ENCODE assay signal across 21 cellular contexts in the genomic region with DNA sequence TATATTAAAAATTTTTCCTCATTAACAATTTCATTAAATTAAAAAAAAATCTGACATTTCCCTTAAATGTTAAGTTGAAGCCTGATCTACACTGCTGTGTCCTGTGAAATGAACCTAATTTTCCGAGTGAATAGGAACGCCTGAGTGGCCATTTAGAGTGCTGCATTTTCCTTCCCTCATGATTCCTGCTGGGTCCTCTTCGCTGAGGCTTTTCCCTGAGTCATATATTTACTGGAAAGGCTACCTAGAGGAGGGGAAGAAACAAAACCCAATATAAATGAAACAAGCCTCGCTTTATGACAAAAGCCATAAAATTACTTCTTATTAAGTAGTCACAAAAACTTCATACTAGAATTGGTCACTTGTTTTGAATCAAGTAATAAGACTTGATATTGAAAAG.
"Had no signal": no experiment of that assay in that cellular context is flagged by ENCODE, and none has a peak within 500 bp of the region (broad histone marks: within the 10 kb centered on the region; RNA-seq: fewer than 3 reads in every experiment).

No MANE protein-coding gene starts in this region.

- H3K27me3 Mint-ChIP-seq: activated CD4-positive, alpha-beta T cell treated with anti-CD3 and anti-CD28 coated beads, Interleukin-2, amount 10 ng/mL, durations not matched to agents 24 days and 14 days; activated CD8-positive, alpha-beta T cell treated with anti-CD3 and anti-CD28 coated beads for 36 hours; activated naive CD4-positive, alpha-beta T cell treated with anti-CD3 and anti-CD28 coated beads, Interleukin-2, amount 10 ng/mL, durations not matched to agents 7 days and 5 days; activated naive CD8-positive, alpha-beta T cell treated with anti-CD3 and anti-CD28 coated beads, Interleukin-2, amount 50 U/mL, for 24 hours; naive B cell; T-cell had no signal

- ATAC-seq: activated CD8-positive, alpha-beta T cell treated with anti-CD3 and anti-CD28 coated beads for 36 hours; activated naive CD8-positive, alpha-beta T cell treated with anti-CD3 and anti-CD28 coated beads, Interleukin-2, amount 50 U/mL, for 24 hours; activated T-cell treated with anti-CD3 and anti-CD28 coated beads, Interleukin-2, amount 50 U/mL, for 4 hours; left ventricle myocardium superior; mucosa of descending colon; sciatic nerve; stimulated activated effector memory CD8-positive, alpha-beta T cell treated with anti-CD3 and anti-CD28 coated beads, Interleukin-12 subunit alpha, Interleukin-12 subunit beta, amount 100 ng/mL, for 72 hours; T-cell; upper lobe of right lung had no signal

- H3K4me3 Mint-ChIP-seq: activated CD4-positive, alpha-beta T cell treated with anti-CD3 and anti-CD28 coated beads, Interleukin-2, amount 10 ng/mL, durations not matched to agents 24 days and 14 days; activated CD8-positive, alpha-beta T cell treated with anti-CD3 and anti-CD28 coated beads for 36 hours; activated naive CD4-positive, alpha-beta T cell treated with anti-CD3 and anti-CD28 coated beads, Interleukin-2, amount 10 ng/mL, durations not matched to agents 7 days and 5 days; activated naive CD8-positive, alpha-beta T cell treated with anti-CD3 and anti-CD28 coated beads, Interleukin-2, amount 50 U/mL, for 24 hours; activated T-cell treated with anti-CD3 and anti-CD28 coated beads, Interleukin-2, amount 50 U/mL, for 4 hours; naive B cell; stimulated activated effector memory CD8-positive, alpha-beta T cell treated with anti-CD3 and anti-CD28 coated beads, Interleukin-12 subunit alpha, Interleukin-12 subunit beta, amount 100 ng/mL, for 72 hours; T-cell had no signal

- H3K9me3 Mint-ChIP-seq: activated CD4-positive, alpha-beta T cell treated with anti-CD3 and anti-CD28 coated beads, Interleukin-2, amount 10 ng/mL, durations not matched to agents 24 days and 14 days; activated CD8-positive, alpha-beta T cell treated with anti-CD3 and anti-CD28 coated beads for 36 hours; activated naive CD4-positive, alpha-beta T cell treated with anti-CD3 and anti-CD28 coated beads, Interleukin-2, amount 10 ng/mL, durations not matched to agents 7 days and 5 days; activated naive CD8-positive, alpha-beta T cell treated with anti-CD3 and anti-CD28 coated beads, Interleukin-2, amount 50 U/mL, for 24 hours; activated T-cell treated with anti-CD3 and anti-CD28 coated beads, Interleukin-2, amount 50 U/mL, for 4 hours; naive B cell; stimulated activated effector memory CD8-positive, alpha-beta T cell treated with anti-CD3 and anti-CD28 coated beads, Interleukin-12 subunit alpha, Interleukin-12 subunit beta, amount 100 ng/mL, for 72 hours; T-cell had no signal

- FAIRE-seq: endometrium had no signal

- H3K27ac Mint-ChIP-seq: activated CD4-positive, alpha-beta T cell treated with anti-CD3 and anti-CD28 coated beads, Interleukin-2, amount 10 ng/mL, durations not matched to agents 24 days and 14 days; activated naive CD4-positive, alpha-beta T cell treated with anti-CD3 and anti-CD28 coated beads, Interleukin-2, amount 10 ng/mL, durations not matched to agents 7 days and 5 days; activated naive CD8-positive, alpha-beta T cell treated with anti-CD3 and anti-CD28 coated beads, Interleukin-2, amount 50 U/mL, for 24 hours; T-cell had no signal

- H3K36me3 Mint-ChIP-seq: naive B cell had no signal

- DNase-seq: activated CD4-positive, alpha-beta T cell treated with anti-CD3 and anti-CD28 coated beads, Interleukin-2, amount 10 ng/mL, durations not matched to agents 24 days and 14 days; activated CD8-positive, alpha-beta T cell treated with anti-CD3 and anti-CD28 coated beads for 36 hours; activated effector memory CD4-positive, alpha-beta T cell treated with Interleukin-2 at 50 U/mL for 16 hours; activated naive CD4-positive, alpha-beta T cell treated with anti-CD3 and anti-CD28 coated beads, Interleukin-2, amount 10 ng/mL, durations not matched to agents 7 days and 5 days; activated naive CD8-positive, alpha-beta T cell treated with anti-CD3 and anti-CD28 coated beads, Interleukin-2, amount 50 U/mL, for 24 hours; activated T-cell treated with anti-CD3 and anti-CD28 coated beads, Interleukin-2, amount 50 U/mL, for 4 hours; aorta; cerebellar nuclear complex; cortex of kidney; foreskin melanocyte; head of caudate nucleus; left ventricle myocardium superior; mucosa of descending colon; naive B cell; stimulated activated CD4-positive, alpha-beta T cell treated with anti-CD3 and anti-CD28 coated beads, Interleukin-4, amount 100 ng/mL, for 24 hours; T-cell; T-helper 9 cell; upper lobe of right lung had no signal
